Comparison of ENCODE assay signal across 8 cellular contexts in genomic region chr11:57324886-57325734, GRCh38. TPM values are rescaled to one million over a fixed set of nuclear protein-coding genes. Genes with fewer than 3 reads are reported as not detected.
A peak's percentile ranks its signal among the peaks of the same experiment; 100 is the strongest.
DNase-seq lines count a peak whose midpoint lies in the region; ATAC-seq, FAIRE-seq and TF ChIP-seq lines count a peak whose summit lies in the region.

Gene TNKS1BP1, minus strand, starts transcription at chr11:57324952. Its CDS starts 3,067 bp downstream, at chr11:57321885.

- peak within 1 kb of the TSS; percentile 98 for H3K27ac Mint-ChIP-seq in stimulated activated naive CD8-positive, alpha-beta T cell treated with anti-CD3 and anti-CD28 coated beads, Interleukin-15, amount 100 ng/mL, for 72 hours

- H4K20me1 ChIP-seq in MM.1S (ENCODE audit: insufficient read depth, low read length) = no peaks in the 10 kb centered on the region
- H4K20me1 ChIP-seq in neural cell (ENCODE audit: insufficient read depth) = no peaks in the 10 kb centered on the region

- peak; percentile 63 for TF ChIP-seq EP300 in neural cell (conservative IDR thresholded peaks at IDR 0.05; ENCODE audit: poor library complexity, severe bottlenecking)

- no peaks in the 10 kb centered on the region for H3K9me3 ChIP-seq in HAP-1
- H3K9me3 ChIP-seq in MM.1S (replicated peaks; ENCODE audit: insufficient read depth, low read length) = no peaks in the 10 kb centered on the region
- no peaks in the 10 kb centered on the region for H3K9me3 ChIP-seq in SJCRH30 (replicated peaks)
- H3K9me3 ChIP-seq in neural cell (ENCODE audit: low read length) = no peaks in the 10 kb centered on the region

- H3K9ac ChIP-seq in MM.1S (ENCODE audit: low read length) = peak within 1 kb of the TSS; percentile 82
- peak within 1 kb of the TSS; percentile 84 for H3K9ac ChIP-seq in neural cell (ENCODE audit: low read length)

- ATAC-seq in stimulated activated naive CD8-positive, alpha-beta T cell treated with anti-CD3 and anti-CD28 coated beads, Interleukin-15, amount 100 ng/mL, for 72 hours = peak; percentile 91

- peak; percentile 98 for FAIRE-seq in G401.6 (lab: Jason Lieb, UNC)

- H3F3A ChIP-seq in MM.1S (ENCODE audit: insufficient read depth, low read length) (peaks cover 25% of the 10 kb centered on the region), neural cell (ENCODE audit: insufficient read depth, low read length, poor library complexity, severe bottlenecking) (peaks cover 3% of the 10 kb centered on the region)

- no peaks in the 10 kb centered on the region for H3K9me3 Mint-ChIP-seq in stimulated activated naive CD8-positive, alpha-beta T cell treated with anti-CD3 and anti-CD28 coated beads, Interleukin-15, amount 100 ng/mL, for 72 hours

- H3K27me3 ChIP-seq in HAP-1 (ENCODE audit: low read depth) (no peaks in the 10 kb centered on the region), MM.1S (replicated peaks; ENCODE audit: insufficient read depth, low read length) (no peaks in the 10 kb centered on the region), SJCRH30 (no peaks in the 10 kb centered on the region), neural cell (ENCODE audit: insufficient read depth, low read depth, low read length) (no peaks in the 10 kb centered on the region)

- peak; percentile 10; the same call in 1 of the 2 replicates for TF ChIP-seq CTCF in MM.1S (IDR thresholded peaks at IDR 0.05; ENCODE audit: low read length)
- no peak for TF ChIP-seq CTCF in fibroblast of villous mesenchyme (IDR thresholded peaks at IDR 0.05; ENCODE audit: insufficient read depth, low read depth, low read length)
- no peak for TF ChIP-seq CTCF in neural cell (IDR thresholded peaks at IDR 0.05; ENCODE audit: poor library complexity, severe bottlenecking)

- peak; percentile 30 for TF ChIP-seq RAD21 in neural cell (conservative IDR thresholded peaks at IDR 0.05)

- peaks cover 35% of the 10 kb centered on the region for H3K4me1 ChIP-seq in HAP-1
- H3K4me1 ChIP-seq in MM.1S (ENCODE audit: low read length) = peaks cover 30% of the 10 kb centered on the region
- peaks cover 21% of the 10 kb centered on the region for H3K4me1 ChIP-seq in SJCRH30

- in situ Hi-C loops in HAP-1 (cut with MboI; ENCODE audit: low sequenced_read_pairs) = no loop called here

- no peaks in the 10 kb centered on the region for H3K9me2 ChIP-seq in MM.1S (replicated peaks; ENCODE audit: insufficient read depth, low read length)
- no peaks in the 10 kb centered on the region for H3K9me2 ChIP-seq in neural cell (ENCODE audit: insufficient read depth, low read length)

- peak within 1 kb of the TSS; percentile 94 for H3K27ac ChIP-seq in MM.1S (ENCODE audit: low read length)
- peak within 1 kb of the TSS; percentile 78 for H3K27ac ChIP-seq in SJCRH30
- peak within 1 kb of the TSS; percentile 79 for H3K27ac ChIP-seq in neural cell (ENCODE audit: low read length)

- H3K27me3 Mint-ChIP-seq in stimulated activated naive CD8-positive, alpha-beta T cell treated with anti-CD3 and anti-CD28 coated beads, Interleukin-15, amount 100 ng/mL, for 72 hours = no peaks in the 10 kb centered on the region

- H3K4me2 ChIP-seq in MM.1S (ENCODE audit: low read depth, low read length) (peak within 1 kb of the TSS; percentile 98), neural cell (ENCODE audit: low read length) (peak within 1 kb of the TSS; percentile 80)

- H3K36me3 ChIP-seq in HAP-1 (replicated peaks) = peaks cover 62% of the 10 kb centered on the region
- H3K36me3 ChIP-seq in MM.1S (replicated peaks; ENCODE audit: insufficient read depth, low read length) = no peaks in the 10 kb centered on the region; the same call in 1 of the 2 replicates
- peaks cover 41% of the 10 kb centered on the region for H3K36me3 ChIP-seq in SJCRH30
- H3K36me3 ChIP-seq in neural cell (ENCODE audit: insufficient read depth, low read length) = peaks cover 6% of the 10 kb centered on the region

- H3K4me3 ChIP-seq in HAP-1 (peak within 1 kb of the TSS; percentile 68), MM.1S (ENCODE audit: low read length) (peak within 1 kb of the TSS; percentile 66), SJCRH30 (peak within 1 kb of the TSS; percentile 65), fibroblast of villous mesenchyme (ENCODE audit: low read depth, low read length) (peak within 1 kb of the TSS; percentile 85), neural cell (ENCODE audit: low read length) (peak within 1 kb of the TSS; percentile 92)

- DNase-seq in HAP-1 (ENCODE audit: low spot score in 2 of 2) (peak; percentile 92 to 97), MM.1S (peak; percentile 94), SJCRH30 (peak; percentile 96 to 98), fibroblast of villous mesenchyme (ENCODE audit: low read depth) (peak; percentile 99)
- DNase-seq in activated gamma-delta T cell treated with anti-CD3 and anti-CD28 coated beads, Interleukin-2, amount 50 U/mL, for 16 hours (ENCODE audit: low read depth) = peak; percentile 84
- DNase-seq in stimulated activated naive CD8-positive, alpha-beta T cell treated with anti-CD3 and anti-CD28 coated beads, Interleukin-15, amount 100 ng/mL, for 72 hours = peak; percentile 87 to 93

- H2AFZ ChIP-seq in MM.1S (ENCODE audit: low read length) (peak within 1 kb of the TSS; percentile 88), neural cell (ENCODE audit: low read depth, low read length) (peak within 1 kb of the TSS; percentile 65)

- H3K79me2 ChIP-seq in MM.1S (ENCODE audit: low read length) (peaks cover 6% of the 10 kb centered on the region), neural cell (replicated peaks; ENCODE audit: insufficient read depth, low read length) (peaks cover 30% of the 10 kb centered on the region)

- H3K4me1 Mint-ChIP-seq in stimulated activated naive CD8-positive, alpha-beta T cell treated with anti-CD3 and anti-CD28 coated beads, Interleukin-15, amount 100 ng/mL, for 72 hours = peaks cover 65% of the 10 kb centered on the region

- peak within 1 kb of the TSS; percentile 89 to 90 for H3K4me3 Mint-ChIP-seq in stimulated activated naive CD8-positive, alpha-beta T cell treated with anti-CD3 and anti-CD28 coated beads, Interleukin-15, amount 100 ng/mL, for 72 hours

TF ChIP-seq in neural cell, 6 proteins besides CTCF, POLR2A, EP300 and RAD21:
- TF ChIP-seq POLR2AphosphoS5 (IDR thresholded peaks at IDR 0.05) = peak; percentile 44
- TF ChIP-seq MXI1 (conservative IDR thresholded peaks at IDR 0.05; ENCODE audit: poor library complexity, severe bottlenecking) = peak; percentile 80
- TF ChIP-seq REST (IDR thresholded peaks at IDR 0.05; ENCODE audit: borderline replicate concordance) = peak; percentile 65
- no peak for TF ChIP-seq TAF1 (IDR thresholded peaks at IDR 0.05; ENCODE audit: low read depth)
- no peak for TF ChIP-seq EZH2 (IDR thresholded peaks at IDR 0.05; ENCODE audit: borderline replicate concordance, insufficient read depth, low read length, poor library complexity, severe bottlenecking)
- peak; percentile 43 for TF ChIP-seq SMC3 (conservative IDR thresholded peaks at IDR 0.05; ENCODE audit: poor library complexity)

RNA-seq across cellular contexts. Expression of gene TNKS1BP1, which starts in this region (rescaled TPM):
- total RNA-seq in SJCRH30 (2014; rRNA removed; shearing (Covaris generic)) = 53.5 and 70.9 TPM in 2 replicates
- 69.5 and 70.5 TPM in 2 replicates for total RNA-seq in fibroblast of villous mesenchyme
- 8.9 and 9.4 TPM in 2 replicates for polyA plus RNA-seq in neural cell
- 21.1 and 23.9 TPM in 2 replicates for polyA minus RNA-seq in neural cell

Comparison
In these comparisons a context has a peak if more than half of its experiments do, and no peak if none do; other contexts are left out.
1. Peak in every context shown above with its lines: DNase-seq, ATAC-seq, H3K4me3 ChIP-seq and H3K27ac ChIP-seq.